Comparison of ENCODE assay signal across 1 cellular context in genomic region chr3:183285828-183286457, GRCh38.
TF ChIP-seq lines count a peak whose summit lies in the region.

No MANE protein-coding gene starts in this region.

TF ChIP-seq in HepG2, 621 proteins besides CTCF, POLR2A, EP300 and RAD21 (continued from another document):
- TF ChIP-seq, protein P1, sequence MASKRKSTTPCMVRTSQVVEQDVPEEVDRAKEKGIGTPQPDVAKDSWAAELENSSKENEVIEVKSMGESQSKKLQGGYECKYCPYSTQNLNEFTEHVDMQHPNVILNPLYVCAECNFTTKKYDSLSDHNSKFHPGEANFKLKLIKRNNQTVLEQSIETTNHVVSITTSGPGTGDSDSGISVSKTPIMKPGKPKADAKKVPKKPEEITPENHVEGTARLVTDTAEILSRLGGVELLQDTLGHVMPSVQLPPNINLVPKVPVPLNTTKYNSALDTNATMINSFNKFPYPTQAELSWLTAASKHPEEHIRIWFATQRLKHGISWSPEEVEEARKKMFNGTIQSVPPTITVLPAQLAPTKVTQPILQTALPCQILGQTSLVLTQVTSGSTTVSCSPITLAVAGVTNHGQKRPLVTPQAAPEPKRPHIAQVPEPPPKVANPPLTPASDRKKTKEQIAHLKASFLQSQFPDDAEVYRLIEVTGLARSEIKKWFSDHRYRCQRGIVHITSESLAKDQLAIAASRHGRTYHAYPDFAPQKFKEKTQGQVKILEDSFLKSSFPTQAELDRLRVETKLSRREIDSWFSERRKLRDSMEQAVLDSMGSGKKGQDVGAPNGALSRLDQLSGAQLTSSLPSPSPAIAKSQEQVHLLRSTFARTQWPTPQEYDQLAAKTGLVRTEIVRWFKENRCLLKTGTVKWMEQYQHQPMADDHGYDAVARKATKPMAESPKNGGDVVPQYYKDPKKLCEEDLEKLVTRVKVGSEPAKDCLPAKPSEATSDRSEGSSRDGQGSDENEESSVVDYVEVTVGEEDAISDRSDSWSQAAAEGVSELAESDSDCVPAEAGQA (IDR thresholded peaks at IDR 0.05; ENCODE audit: low read depth), result no peak
- TF ChIP-seq, protein P1 (CRISPR knock-in tag; IDR thresholded peaks at IDR 0.05; ENCODE audit: borderline replicate concordance), result no peak
- TF ChIP-seq TAF15 (IDR thresholded peaks at IDR 0.05; ENCODE audit: low read depth, low read length, poor library complexity, severe bottlenecking) (no peak), SOX6 (IDR thresholded peaks at IDR 0.05) (no peak), SOX6 (CRISPR knock-in tag; IDR thresholded peaks at IDR 0.05) (no peak), ZNF646 (CRISPR knock-in tag; IDR thresholded peaks at IDR 0.05) (no peak)
